ENCODE assay signal across 9 cellular contexts in genomic region chr11:118572914-118573550, GRCh38. TPM values are rescaled to one million over a fixed set of nuclear protein-coding genes. Genes with fewer than 3 reads are reported as not detected.
A peak's percentile ranks its signal among the peaks of the same experiment; 100 is the strongest.
DNase-seq lines count a peak whose midpoint lies in the region; FAIRE-seq and TF ChIP-seq lines count a peak whose summit lies in the region.
"Had no signal": no experiment of that assay in that cellular context is flagged by ENCODE, and none has a peak within 500 bp of the region (broad histone marks: within the 10 kb centered on the region; RNA-seq: fewer than 3 reads in every experiment).

No MANE protein-coding gene starts in this region.

- no peak for TF ChIP-seq EP300 in ovary (IDR thresholded peaks at IDR 0.05)

- H3K36me3 ChIP-seq in ovary, result no peaks in the 10 kb centered on the region

- peak overlapping the region; percentile 94 for H3K27ac ChIP-seq in ovary

- peak overlapping the region; percentile 99 for H3K4me3 ChIP-seq in ovary

- WGBS in ovary, 3 donors, result 1 to 2% (median 1%) methylated on average over 12 of the region's 12 CpGs

- no peak for TF ChIP-seq POLR2A in H54 (IDR thresholded peaks at IDR 0.05; ENCODE audit: low read depth, low read length)
- TF ChIP-seq POLR2A in ovary (IDR thresholded peaks at IDR 0.05), result no peak

- no peak for TF ChIP-seq CTCF in ovary (IDR thresholded peaks at IDR 0.05)

- DNase-seq in GF-D8 (lab: John Stamatoyannopoulos, UW) (peak; percentile 78), H54 (ENCODE audit: insufficient read length, low spot score) (no peak), NAMALWA (ENCODE audit: low spot score) (peak; percentile 63), glomerular visceral epithelial cell (ENCODE audit: extremely low spot score) (peak; percentile 49), ovary (no peak), OCI-M2 (lab: John Stamatoyannopoulos, UW; ENCODE audit: unreplicated experiment) (no peak), DMS114 treated with DMSO at 0.1 percent for 48 hours (lab: John Stamatoyannopoulos, UW; ENCODE audit: unreplicated experiment) (no peak)
- DNase-seq in activated T-helper 1 cell treated with anti-CD3 and anti-CD28 coated beads, Interleukin-12 subunit alpha, Interleukin-12 subunit beta, Interleukin-2, Interleukin-4 antibody, amounts not matched to agents 30 ng/mL and 10 ng/mL and 1 ng/mL, durations not matched to agents 14 hours and 24 hours and 36 hours (ENCODE audit: low spot score), result peak; percentile 20

- H3K9me3 Mint-ChIP-seq in activated T-helper 1 cell treated with anti-CD3 and anti-CD28 coated beads, Interleukin-12 subunit alpha, Interleukin-12 subunit beta, Interleukin-2, Interleukin-4 antibody, amounts not matched to agents 30 ng/mL and 10 ng/mL and 1 ng/mL, durations not matched to agents 14 hours and 24 hours and 36 hours, result no peaks in the 10 kb centered on the region

- H3K36me3 Mint-ChIP-seq in activated T-helper 1 cell treated with anti-CD3 and anti-CD28 coated beads, Interleukin-12 subunit alpha, Interleukin-12 subunit beta, Interleukin-2, Interleukin-4 antibody, amounts not matched to agents 30 ng/mL and 10 ng/mL and 1 ng/mL, durations not matched to agents 14 hours and 24 hours and 36 hours (ENCODE audit: low read depth), result peaks cover 9% of the 10 kb centered on the region

- H3K4me1 Mint-ChIP-seq in activated T-helper 1 cell treated with anti-CD3 and anti-CD28 coated beads, Interleukin-12 subunit alpha, Interleukin-12 subunit beta, Interleukin-2, Interleukin-4 antibody, amounts not matched to agents 30 ng/mL and 10 ng/mL and 1 ng/mL, durations not matched to agents 14 hours and 24 hours and 36 hours (ENCODE audit: low read depth), result peaks cover 54% of the 10 kb centered on the region

- no peaks in the 10 kb centered on the region for H3K9me3 ChIP-seq in ovary

- FAIRE-seq in H54 (lab: Jason Lieb, UNC), result peak; percentile 45
- FAIRE-seq: colon had no signal

- H3K4me1 ChIP-seq in ovary (ENCODE audit: insufficient read depth), result peaks cover 8% of the 10 kb centered on the region

- intact Hi-C loops in activated T-helper 1 cell treated with anti-CD3 and anti-CD28 coated beads, Interleukin-12 subunit alpha, Interleukin-12 subunit beta, Interleukin-2, Interleukin-4 antibody, amounts not matched to agents 30 ng/mL and 10 ng/mL and 1 ng/mL, durations not matched to agents 14 hours and 24 hours and 36 hours (cut with micrococcal nuclease), result loop anchor here (1.0 to 5.0 kb wide), 9 partner anchors 34 to 1244 kb away; partner anchors contain the start of genes ATP5MG, DDX6, PHLDB1 and UBE4A
- intact Hi-C loops in ovary (cut with DNase I), result no loop called here

- H3K27me3 Mint-ChIP-seq in activated T-helper 1 cell treated with anti-CD3 and anti-CD28 coated beads, Interleukin-12 subunit alpha, Interleukin-12 subunit beta, Interleukin-2, Interleukin-4 antibody, amounts not matched to agents 30 ng/mL and 10 ng/mL and 1 ng/mL, durations not matched to agents 14 hours and 24 hours and 36 hours (ENCODE audit: insufficient read depth), result no peaks in the 10 kb centered on the region

- H3K4me3 Mint-ChIP-seq in activated T-helper 1 cell treated with anti-CD3 and anti-CD28 coated beads, Interleukin-12 subunit alpha, Interleukin-12 subunit beta, Interleukin-2, Interleukin-4 antibody, amounts not matched to agents 30 ng/mL and 10 ng/mL and 1 ng/mL, durations not matched to agents 14 hours and 24 hours and 36 hours, result peak overlapping the region; percentile 98

- H3K27ac Mint-ChIP-seq in activated T-helper 1 cell treated with anti-CD3 and anti-CD28 coated beads, Interleukin-12 subunit alpha, Interleukin-12 subunit beta, Interleukin-2, Interleukin-4 antibody, amounts not matched to agents 30 ng/mL and 10 ng/mL and 1 ng/mL, durations not matched to agents 14 hours and 24 hours and 36 hours, result peak overlapping the region; percentile 96

- H3K27me3 ChIP-seq in ovary, result no peaks in the 10 kb centered on the region

RNA-seq across cellular contexts. Expression of gene ARCN1, which starts 0.8 kb away (rescaled TPM):
- 162 and 165 TPM in 2 replicates for total RNA-seq in activated T-helper 1 cell treated with anti-CD3 and anti-CD28 coated beads, Interleukin-12 subunit alpha, Interleukin-12 subunit beta, Interleukin-2, Interleukin-4 antibody, amounts not matched to agents 30 ng/mL and 10 ng/mL and 1 ng/mL, durations not matched to agents 14 hours and 24 hours and 36 hours
- 100 to 1,000 TPM in 5 of 7 donors, 10 to 100 TPM in 2; 60.2 to 151 (median 125) TPM for total RNA-seq in ovary
- polyA plus RNA-seq in ovary, result 100 to 1,000 TPM in 1 of 2 donors, 10 to 100 TPM in 1; 67.3 to 154 TPM

RNA-seq across cellular contexts. Expression of gene IFT46, which starts 7.3 kb away (rescaled TPM):
- total RNA-seq in activated T-helper 1 cell treated with anti-CD3 and anti-CD28 coated beads, Interleukin-12 subunit alpha, Interleukin-12 subunit beta, Interleukin-2, Interleukin-4 antibody, amounts not matched to agents 30 ng/mL and 10 ng/mL and 1 ng/mL, durations not matched to agents 14 hours and 24 hours and 36 hours, result 17.7 and 18.4 TPM in 2 replicates
- total RNA-seq in ovary, result 10 to 100 TPM; 22.2 to 42.6 (median 27.9) TPM
- polyA plus RNA-seq in ovary, result 10 to 100 TPM; 22.8 to 53.1 TPM

RNA-seq across cellular contexts. Expression of gene PHLDB1, which starts 34.4 kb away (rescaled TPM):
- 0.86 and 1.4 TPM in 2 replicates for total RNA-seq in activated T-helper 1 cell treated with anti-CD3 and anti-CD28 coated beads, Interleukin-12 subunit alpha, Interleukin-12 subunit beta, Interleukin-2, Interleukin-4 antibody, amounts not matched to agents 30 ng/mL and 10 ng/mL and 1 ng/mL, durations not matched to agents 14 hours and 24 hours and 36 hours
- 100 to 1,000 TPM in 5 of 7 donors, 10 to 100 TPM in 2; 69.4 to 265 (median 139) TPM for total RNA-seq in ovary
- 10 to 100 TPM; 46.2 to 73.7 TPM for polyA plus RNA-seq in ovary

RNA-seq across cellular contexts. Expression of gene TMEM25, which starts 42.0 kb away (rescaled TPM):
- 13.6 and 15.0 TPM in 2 replicates for total RNA-seq in activated T-helper 1 cell treated with anti-CD3 and anti-CD28 coated beads, Interleukin-12 subunit alpha, Interleukin-12 subunit beta, Interleukin-2, Interleukin-4 antibody, amounts not matched to agents 30 ng/mL and 10 ng/mL and 1 ng/mL, durations not matched to agents 14 hours and 24 hours and 36 hours
- 10 to 100 TPM; 22.1 to 45.1 (median 32.7) TPM for total RNA-seq in ovary
- 10 to 100 TPM; 24.2 to 27.1 TPM for polyA plus RNA-seq in ovary

RNA-seq across cellular contexts. Expression of gene TTC36, which starts 45.8 kb away (rescaled TPM):
- total RNA-seq in activated T-helper 1 cell treated with anti-CD3 and anti-CD28 coated beads, Interleukin-12 subunit alpha, Interleukin-12 subunit beta, Interleukin-2, Interleukin-4 antibody, amounts not matched to agents 30 ng/mL and 10 ng/mL and 1 ng/mL, durations not matched to agents 14 hours and 24 hours and 36 hours, result 0.59 and 0.91 TPM in 2 replicates
- total RNA-seq in ovary, result under 1 TPM in 4 of 7 donors, not detected in 3; 0.23 to 0.38 (median 0.37) TPM
- under 1 TPM in 1 of 2 donors, not detected in 1; 0.18 TPM for polyA plus RNA-seq in ovary

Comparison
In these comparisons a context has a peak if more than half of its experiments do, and no peak if none do; other contexts are left out.
1. DNase-seq: peak in GF-D8 (single experiment), NAMALWA (single experiment), activated T-helper 1 cell treated with anti-CD3 and anti-CD28 coated beads, Interleukin-12 subunit alpha, Interleukin-12 subunit beta, Interleukin-2, Interleukin-4 antibody, amounts not matched to agents 30 ng/mL and 10 ng/mL and 1 ng/mL, durations not matched to agents 14 hours and 24 hours and 36 hours (single experiment) and glomerular visceral epithelial cell (single experiment); none in H54 (single experiment), ovary (0 of 5), OCI-M2 (single experiment) and DMS114 treated with DMSO at 0.1 percent for 48 hours (single experiment).
2. RNA of gene PHLDB1, which starts 34.4 kb away (total RNA-seq): 69.4 to 265 TPM in ovary; 0.86 to 1.4 TPM in activated T-helper 1 cell treated with anti-CD3 and anti-CD28 coated beads, Interleukin-12 subunit alpha, Interleukin-12 subunit beta, Interleukin-2, Interleukin-4 antibody, amounts not matched to agents 30 ng/mL and 10 ng/mL and 1 ng/mL, durations not matched to agents 14 hours and 24 hours and 36 hours; every median in the first group is over 10 times any median in the second.